In genomic region chr20:49942303-49942702, GRCh38 we compare ENCODE assay signal across 31 cellular contexts. TPM values are rescaled to one million over a fixed set of nuclear protein-coding genes. Genes with fewer than 3 reads are reported as not detected.
"Had no signal": no experiment of that assay in that cellular context is flagged by ENCODE, and none has a peak within 500 bp of the region (broad histone marks: within the 10 kb centered on the region; RNA-seq: fewer than 3 reads in every experiment).

No MANE protein-coding gene starts in this region.

- H3K4me3 ChIP-seq: ascending aorta, coronary artery, dorsolateral prefrontal cortex, esophagus muscularis mucosa, gastroesophageal sphincter had no signal

- DNase-seq: activated CD4-positive, alpha-beta memory T cell treated with anti-CD3 and anti-CD28 coated beads, Interleukin-2, amount 10 ng/mL, durations not matched to agents 7 days and 5 days; activated CD4-positive, alpha-beta T cell treated with anti-CD3 and anti-CD28 coated beads for 1 hour; activated CD4-positive, alpha-beta T cell treated with anti-CD3 and anti-CD28 coated beads for 4 hours; activated CD4-positive, alpha-beta T cell treated with anti-CD3 and anti-CD28 coated beads, Interleukin-2, amount 10 ng/mL, durations not matched to agents 7 days and 5 days; activated CD4-positive, alpha-beta T cell treated with anti-CD3 and anti-CD28 coated beads, Interleukin-2, amount 50 U/mL, for 4 hours; activated CD4-positive, CD25-positive, alpha-beta regulatory T cell; activated CD8-positive, alpha-beta memory T cell treated with anti-CD3 and anti-CD28 coated beads, Interleukin-2, amount 50 U/mL, for 48 hours; activated gamma-delta T cell; activated naive CD4-positive, alpha-beta T cell; activated naive CD4-positive, alpha-beta T cell treated with anti-CD3 and anti-CD28 coated beads, Interleukin-2, amount 10 ng/mL, durations not matched to agents 7 days and 5 days; activated naive CD8-positive, alpha-beta T cell treated with anti-CD3 and anti-CD28 coated beads, Interleukin-2, amount 10 ng/mL, durations not matched to agents 7 days and 5 days; activated T-cell treated with anti-CD3 and anti-CD28 coated beads for 4 hours; activated T-cell treated with anti-CD3 and anti-CD28 coated beads, Interleukin-2, amount 50 U/mL, for 24 hours; activated T-cell treated with anti-CD3 and anti-CD28 coated beads, Interleukin-2, amount 50 U/mL, for 72 hours; brain microvascular endothelial cell; effector memory CD4-positive, alpha-beta T cell; erythroblast; foreskin melanocyte; T-helper 1 cell; T-helper 17 cell; T1000 had no signal

- ATAC-seq: activated naive CD4-positive, alpha-beta T cell treated with anti-CD3 and anti-CD28 coated beads, Interleukin-2, amount 50 U/mL, for 72 hours; activated T-cell treated with anti-CD3 and anti-CD28 coated beads, Interleukin-2, amount 50 U/mL, for 72 hours; gastroesophageal sphincter; T-helper 17 cell had no signal

- H3K27me3 ChIP-seq: ascending aorta, brain microvascular endothelial cell, dorsolateral prefrontal cortex, esophagus muscularis mucosa, gastroesophageal sphincter had no signal

- H3K9me3 ChIP-seq: ascending aorta, esophagus muscularis mucosa, gastroesophageal sphincter had no signal

- H3K9me3 Mint-ChIP-seq: activated CD4-positive, alpha-beta memory T cell treated with anti-CD3 and anti-CD28 coated beads, Interleukin-2, amount 10 ng/mL, durations not matched to agents 7 days and 5 days; activated CD4-positive, alpha-beta T cell treated with anti-CD3 and anti-CD28 coated beads, Interleukin-2, amount 10 ng/mL, durations not matched to agents 7 days and 5 days; activated naive CD4-positive, alpha-beta T cell treated with anti-CD3 and anti-CD28 coated beads, Interleukin-2, amount 10 ng/mL, durations not matched to agents 7 days and 5 days; activated naive CD4-positive, alpha-beta T cell treated with anti-CD3 and anti-CD28 coated beads, Interleukin-2, amount 50 U/mL, for 72 hours; activated naive CD8-positive, alpha-beta T cell treated with anti-CD3 and anti-CD28 coated beads, Interleukin-2, amount 10 ng/mL, durations not matched to agents 7 days and 5 days; activated T-cell treated with anti-CD3 and anti-CD28 coated beads, Interleukin-2, amount 50 U/mL, for 24 hours; activated T-cell treated with anti-CD3 and anti-CD28 coated beads, Interleukin-2, amount 50 U/mL, for 72 hours; central memory CD8-positive, alpha-beta T cell; dendritic cell treated with granulocyte-macrophage colony-stimulating factor and Interleukin-4, amounts not matched to agents 40 ng/mL and 50 ng/mL, for 4 days; T-helper 2 cell treated with Interferon-gamma antibody and Interleukin-4, amounts not matched to agents 5 μg/mL and 100 μg/mL, for 36 hours had no signal

- H3K27ac ChIP-seq: ascending aorta, brain microvascular endothelial cell, coronary artery, dorsolateral prefrontal cortex, esophagus muscularis mucosa, gastroesophageal sphincter had no signal

- H3K27me3 Mint-ChIP-seq: activated CD4-positive, alpha-beta memory T cell treated with anti-CD3 and anti-CD28 coated beads, Interleukin-2, amount 10 ng/mL, durations not matched to agents 7 days and 5 days; activated CD4-positive, alpha-beta T cell treated with anti-CD3 and anti-CD28 coated beads, Interleukin-2, amount 10 ng/mL, durations not matched to agents 7 days and 5 days; activated naive CD4-positive, alpha-beta T cell treated with anti-CD3 and anti-CD28 coated beads, Interleukin-2, amount 10 ng/mL, durations not matched to agents 7 days and 5 days; activated naive CD8-positive, alpha-beta T cell treated with anti-CD3 and anti-CD28 coated beads, Interleukin-2, amount 10 ng/mL, durations not matched to agents 7 days and 5 days; activated T-cell treated with anti-CD3 and anti-CD28 coated beads, Interleukin-2, amount 50 U/mL, for 24 hours; central memory CD8-positive, alpha-beta T cell; dendritic cell treated with granulocyte-macrophage colony-stimulating factor and Interleukin-4, amounts not matched to agents 40 ng/mL and 50 ng/mL, for 4 days; T-helper 17 cell had no signal

- H3K27ac Mint-ChIP-seq: activated CD4-positive, alpha-beta memory T cell treated with anti-CD3 and anti-CD28 coated beads, Interleukin-2, amount 10 ng/mL, durations not matched to agents 7 days and 5 days; activated CD4-positive, alpha-beta T cell treated with anti-CD3 and anti-CD28 coated beads, Interleukin-2, amount 10 ng/mL, durations not matched to agents 7 days and 5 days; activated naive CD4-positive, alpha-beta T cell treated with anti-CD3 and anti-CD28 coated beads, Interleukin-2, amount 10 ng/mL, durations not matched to agents 7 days and 5 days; activated naive CD4-positive, alpha-beta T cell treated with anti-CD3 and anti-CD28 coated beads, Interleukin-2, amount 50 U/mL, for 72 hours; activated naive CD8-positive, alpha-beta T cell treated with anti-CD3 and anti-CD28 coated beads, Interleukin-2, amount 10 ng/mL, durations not matched to agents 7 days and 5 days; activated T-cell treated with anti-CD3 and anti-CD28 coated beads, Interleukin-2, amount 50 U/mL, for 24 hours; activated T-cell treated with anti-CD3 and anti-CD28 coated beads, Interleukin-2, amount 50 U/mL, for 72 hours; dendritic cell treated with granulocyte-macrophage colony-stimulating factor and Interleukin-4, amounts not matched to agents 40 ng/mL and 50 ng/mL, for 4 days; T-helper 17 cell; T-helper 2 cell treated with Interferon-gamma antibody and Interleukin-4, amounts not matched to agents 5 μg/mL and 100 μg/mL, for 36 hours had no signal

- FAIRE-seq: bronchial epithelial cell had no signal

- H3K4me3 Mint-ChIP-seq: activated CD4-positive, alpha-beta memory T cell treated with anti-CD3 and anti-CD28 coated beads, Interleukin-2, amount 10 ng/mL, durations not matched to agents 7 days and 5 days; activated CD4-positive, alpha-beta T cell treated with anti-CD3 and anti-CD28 coated beads, Interleukin-2, amount 10 ng/mL, durations not matched to agents 7 days and 5 days; activated naive CD4-positive, alpha-beta T cell treated with anti-CD3 and anti-CD28 coated beads, Interleukin-2, amount 10 ng/mL, durations not matched to agents 7 days and 5 days; activated naive CD8-positive, alpha-beta T cell treated with anti-CD3 and anti-CD28 coated beads, Interleukin-2, amount 10 ng/mL, durations not matched to agents 7 days and 5 days; activated T-cell treated with anti-CD3 and anti-CD28 coated beads, Interleukin-2, amount 50 U/mL, for 24 hours; activated T-cell treated with anti-CD3 and anti-CD28 coated beads, Interleukin-2, amount 50 U/mL, for 72 hours; central memory CD8-positive, alpha-beta T cell; dendritic cell treated with granulocyte-macrophage colony-stimulating factor and Interleukin-4, amounts not matched to agents 40 ng/mL and 50 ng/mL, for 4 days; T-helper 17 cell; T-helper 2 cell treated with Interferon-gamma antibody and Interleukin-4, amounts not matched to agents 5 μg/mL and 100 μg/mL, for 36 hours had no signal

RNA-seq across cellular contexts. Expression of gene SNAI1, which starts 40.5 kb away (rescaled TPM):
- total RNA-seq: bronchial epithelial cell had no signal
